Comparison of ENCODE assay signal across 1 cellular context in the genomic region with DNA sequence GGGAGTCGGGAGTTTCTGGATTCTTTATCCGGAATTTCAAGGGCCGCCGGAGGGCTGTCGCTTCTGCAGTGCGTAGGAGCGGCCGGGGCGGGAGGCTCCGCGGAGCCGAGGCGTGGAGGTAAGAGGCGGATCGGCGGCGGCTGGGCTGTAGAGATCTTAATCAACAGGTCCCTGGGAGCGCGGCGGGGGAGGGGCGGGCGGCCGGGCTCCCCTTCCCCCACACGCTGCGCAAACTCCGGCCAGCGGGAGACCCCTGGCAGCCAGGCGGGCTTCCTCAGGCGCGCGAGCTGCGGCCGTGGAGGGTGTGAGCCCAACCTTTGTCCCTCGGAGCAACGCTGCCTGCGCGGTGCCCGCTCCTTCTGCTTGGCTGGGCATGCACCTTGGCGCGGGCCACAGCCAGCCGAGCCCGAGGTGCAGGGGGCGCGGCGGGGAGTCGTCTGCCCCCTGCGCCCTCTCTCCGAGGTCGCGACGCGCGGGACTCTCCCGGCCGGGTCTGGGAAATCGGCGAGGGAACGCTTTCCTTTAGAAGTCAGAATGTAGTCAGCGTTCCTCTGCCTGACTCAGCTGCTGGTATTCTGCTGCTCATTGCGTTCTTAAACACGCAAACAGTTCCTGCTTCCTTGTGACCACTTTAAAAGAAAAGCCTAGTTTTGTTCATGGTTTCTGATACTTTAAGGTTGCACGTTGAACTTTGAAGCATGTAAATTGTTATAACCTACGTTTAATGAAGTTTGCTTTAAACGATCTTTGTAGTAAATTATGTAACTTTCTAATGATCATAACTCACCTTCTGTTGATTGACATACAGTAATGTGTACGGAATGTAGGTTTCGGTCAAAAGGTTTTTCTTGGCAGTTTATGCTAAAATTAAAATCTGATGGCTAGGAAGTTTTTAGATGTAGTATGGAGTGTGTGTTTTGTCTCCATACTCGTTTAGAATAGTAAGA.
TF ChIP-seq lines count a peak whose summit lies in the region.

A gene (plus strand): TSS at position 20 of the 947 bp plus-strand sequence. CDS start 37,736 bp downstream, outside the sequence.

TF ChIP-seq in HepG2, 621 proteins besides CTCF, POLR2A, EP300 and RAD21 (continued from another document and continues in another):
- TF ChIP-seq, protein P1, sequence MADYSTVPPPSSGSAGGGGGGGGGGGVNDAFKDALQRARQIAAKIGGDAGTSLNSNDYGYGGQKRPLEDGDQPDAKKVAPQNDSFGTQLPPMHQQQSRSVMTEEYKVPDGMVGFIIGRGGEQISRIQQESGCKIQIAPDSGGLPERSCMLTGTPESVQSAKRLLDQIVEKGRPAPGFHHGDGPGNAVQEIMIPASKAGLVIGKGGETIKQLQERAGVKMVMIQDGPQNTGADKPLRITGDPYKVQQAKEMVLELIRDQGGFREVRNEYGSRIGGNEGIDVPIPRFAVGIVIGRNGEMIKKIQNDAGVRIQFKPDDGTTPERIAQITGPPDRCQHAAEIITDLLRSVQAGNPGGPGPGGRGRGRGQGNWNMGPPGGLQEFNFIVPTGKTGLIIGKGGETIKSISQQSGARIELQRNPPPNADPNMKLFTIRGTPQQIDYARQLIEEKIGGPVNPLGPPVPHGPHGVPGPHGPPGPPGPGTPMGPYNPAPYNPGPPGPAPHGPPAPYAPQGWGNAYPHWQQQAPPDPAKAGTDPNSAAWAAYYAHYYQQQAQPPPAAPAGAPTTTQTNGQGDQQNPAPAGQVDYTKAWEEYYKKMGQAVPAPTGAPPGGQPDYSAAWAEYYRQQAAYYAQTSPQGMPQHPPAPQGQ (CRISPR knock-in tag; IDR thresholded peaks at IDR 0.05; ENCODE audit: borderline replicate concordance), result no peak
- no peak for TF ChIP-seq RFX1 (IDR thresholded peaks at IDR 0.05)
- TF ChIP-seq SUZ12 (IDR thresholded peaks at IDR 0.05; ENCODE audit: low read depth, low read length), result no peak
- TF ChIP-seq, protein P2, sequence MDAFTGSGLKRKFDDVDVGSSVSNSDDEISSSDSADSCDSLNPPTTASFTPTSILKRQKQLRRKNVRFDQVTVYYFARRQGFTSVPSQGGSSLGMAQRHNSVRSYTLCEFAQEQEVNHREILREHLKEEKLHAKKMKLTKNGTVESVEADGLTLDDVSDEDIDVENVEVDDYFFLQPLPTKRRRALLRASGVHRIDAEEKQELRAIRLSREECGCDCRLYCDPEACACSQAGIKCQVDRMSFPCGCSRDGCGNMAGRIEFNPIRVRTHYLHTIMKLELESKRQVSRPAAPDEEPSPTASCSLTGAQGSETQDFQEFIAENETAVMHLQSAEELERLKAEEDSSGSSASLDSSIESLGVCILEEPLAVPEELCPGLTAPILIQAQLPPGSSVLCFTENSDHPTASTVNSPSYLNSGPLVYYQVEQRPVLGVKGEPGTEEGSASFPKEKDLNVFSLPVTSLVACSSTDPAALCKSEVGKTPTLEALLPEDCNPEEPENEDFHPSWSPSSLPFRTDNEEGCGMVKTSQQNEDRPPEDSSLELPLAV (CRISPR knock-in tag; conservative IDR thresholded peaks at IDR 0.05; ENCODE audit: low read depth), result no peak
- TF ChIP-seq ZBTB7A (CRISPR knock-in tag; IDR thresholded peaks at IDR 0.05), result peak; percentile 79; the same call in 1 of the 2 replicates
- TF ChIP-seq NCOA2 (CRISPR knock-in tag; IDR thresholded peaks at IDR 0.05), result no peak; the same call in 1 of the 2 replicates
- TF ChIP-seq ZNF567 (CRISPR knock-in tag; IDR thresholded peaks at IDR 0.05; ENCODE audit: borderline replicate concordance), result no peak
- no peak for TF ChIP-seq ZNF879 (CRISPR knock-in tag; IDR thresholded peaks at IDR 0.05)
- TF ChIP-seq, protein P3, sequence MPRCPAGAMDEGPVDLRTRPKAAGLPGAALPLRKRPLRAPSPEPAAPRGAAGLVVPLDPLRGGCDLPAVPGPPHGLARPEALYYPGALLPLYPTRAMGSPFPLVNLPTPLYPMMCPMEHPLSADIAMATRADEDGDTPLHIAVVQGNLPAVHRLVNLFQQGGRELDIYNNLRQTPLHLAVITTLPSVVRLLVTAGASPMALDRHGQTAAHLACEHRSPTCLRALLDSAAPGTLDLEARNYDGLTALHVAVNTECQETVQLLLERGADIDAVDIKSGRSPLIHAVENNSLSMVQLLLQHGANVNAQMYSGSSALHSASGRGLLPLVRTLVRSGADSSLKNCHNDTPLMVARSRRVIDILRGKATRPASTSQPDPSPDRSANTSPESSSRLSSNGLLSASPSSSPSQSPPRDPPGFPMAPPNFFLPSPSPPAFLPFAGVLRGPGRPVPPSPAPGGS (CRISPR knock-in tag; IDR thresholded peaks at IDR 0.05), result peak; percentile 70
- TF ChIP-seq, protein P4, sequence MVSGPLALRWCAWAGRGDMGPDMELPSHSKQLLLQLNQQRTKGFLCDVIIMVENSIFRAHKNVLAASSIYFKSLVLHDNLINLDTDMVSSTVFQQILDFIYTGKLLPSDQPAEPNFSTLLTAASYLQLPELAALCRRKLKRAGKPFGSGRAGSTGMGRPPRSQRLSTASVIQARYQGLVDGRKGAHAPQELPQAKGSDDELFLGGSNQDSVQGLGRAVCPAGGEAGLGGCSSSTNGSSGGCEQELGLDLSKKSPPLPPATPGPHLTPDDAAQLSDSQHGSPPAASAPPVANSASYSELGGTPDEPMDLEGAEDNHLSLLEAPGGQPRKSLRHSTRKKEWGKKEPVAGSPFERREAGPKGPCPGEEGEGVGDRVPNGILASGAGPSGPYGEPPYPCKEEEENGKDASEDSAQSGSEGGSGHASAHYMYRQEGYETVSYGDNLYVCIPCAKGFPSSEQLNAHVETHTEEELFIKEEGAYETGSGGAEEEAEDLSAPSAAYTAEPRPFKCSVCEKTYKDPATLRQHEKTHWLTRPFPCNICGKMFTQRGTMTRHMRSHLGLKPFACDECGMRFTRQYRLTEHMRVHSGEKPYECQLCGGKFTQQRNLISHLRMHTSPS (CRISPR knock-in tag; IDR thresholded peaks at IDR 0.05; ENCODE audit: low read depth), result peak; percentile 88
- peak; percentile 15 for TF ChIP-seq YY1 (IDR thresholded peaks at IDR 0.05; ENCODE audit: insufficient read depth, insufficient replicate concordance, low read depth, low read length)
- peak; percentile 61; the same call in 1 of the 2 replicates for TF ChIP-seq ZNF709 (CRISPR knock-in tag; IDR thresholded peaks at IDR 0.05)
- TF ChIP-seq ZNF235 (CRISPR knock-in tag; IDR thresholded peaks at IDR 0.05; ENCODE audit: borderline replicate concordance), result peak; percentile 54; the same call in 1 of the 2 replicates
- TF ChIP-seq, protein P5, sequence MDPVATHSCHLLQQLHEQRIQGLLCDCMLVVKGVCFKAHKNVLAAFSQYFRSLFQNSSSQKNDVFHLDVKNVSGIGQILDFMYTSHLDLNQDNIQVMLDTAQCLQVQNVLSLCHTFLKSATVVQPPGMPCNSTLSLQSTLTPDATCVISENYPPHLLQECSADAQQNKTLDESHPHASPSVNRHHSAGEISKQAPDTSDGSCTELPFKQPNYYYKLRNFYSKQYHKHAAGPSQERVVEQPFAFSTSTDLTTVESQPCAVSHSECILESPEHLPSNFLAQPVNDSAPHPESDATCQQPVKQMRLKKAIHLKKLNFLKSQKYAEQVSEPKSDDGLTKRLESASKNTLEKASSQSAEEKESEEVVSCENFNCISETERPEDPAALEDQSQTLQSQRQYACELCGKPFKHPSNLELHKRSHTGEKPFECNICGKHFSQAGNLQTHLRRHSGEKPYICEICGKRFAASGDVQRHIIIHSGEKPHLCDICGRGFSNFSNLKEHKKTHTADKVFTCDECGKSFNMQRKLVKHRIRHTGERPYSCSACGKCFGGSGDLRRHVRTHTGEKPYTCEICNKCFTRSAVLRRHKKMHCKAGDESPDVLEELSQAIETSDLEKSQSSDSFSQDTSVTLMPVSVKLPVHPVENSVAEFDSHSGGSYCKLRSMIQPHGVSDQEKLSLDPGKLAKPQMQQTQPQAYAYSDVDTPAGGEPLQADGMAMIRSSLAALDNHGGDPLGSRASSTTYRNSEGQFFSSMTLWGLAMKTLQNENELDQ (CRISPR knock-in tag; IDR thresholded peaks at IDR 0.05; ENCODE audit: borderline replicate concordance), result no peak
- TF ChIP-seq CBFB (CRISPR knock-in tag; IDR thresholded peaks at IDR 0.05), result no peak
- TF ChIP-seq ZNF674 (CRISPR knock-in tag; IDR thresholded peaks at IDR 0.05; ENCODE audit: low read depth), result no peak
- TF ChIP-seq, protein P6, sequence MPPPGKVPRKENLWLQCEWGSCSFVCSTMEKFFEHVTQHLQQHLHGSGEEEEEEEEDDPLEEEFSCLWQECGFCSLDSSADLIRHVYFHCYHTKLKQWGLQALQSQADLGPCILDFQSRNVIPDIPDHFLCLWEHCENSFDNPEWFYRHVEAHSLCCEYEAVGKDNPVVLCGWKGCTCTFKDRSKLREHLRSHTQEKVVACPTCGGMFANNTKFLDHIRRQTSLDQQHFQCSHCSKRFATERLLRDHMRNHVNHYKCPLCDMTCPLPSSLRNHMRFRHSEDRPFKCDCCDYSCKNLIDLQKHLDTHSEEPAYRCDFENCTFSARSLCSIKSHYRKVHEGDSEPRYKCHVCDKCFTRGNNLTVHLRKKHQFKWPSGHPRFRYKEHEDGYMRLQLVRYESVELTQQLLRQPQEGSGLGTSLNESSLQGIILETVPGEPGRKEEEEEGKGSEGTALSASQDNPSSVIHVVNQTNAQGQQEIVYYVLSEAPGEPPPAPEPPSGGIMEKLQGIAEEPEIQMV (CRISPR knock-in tag; IDR thresholded peaks at IDR 0.05; ENCODE audit: low read depth), result peak; percentile 78
- TF ChIP-seq, protein P7, sequence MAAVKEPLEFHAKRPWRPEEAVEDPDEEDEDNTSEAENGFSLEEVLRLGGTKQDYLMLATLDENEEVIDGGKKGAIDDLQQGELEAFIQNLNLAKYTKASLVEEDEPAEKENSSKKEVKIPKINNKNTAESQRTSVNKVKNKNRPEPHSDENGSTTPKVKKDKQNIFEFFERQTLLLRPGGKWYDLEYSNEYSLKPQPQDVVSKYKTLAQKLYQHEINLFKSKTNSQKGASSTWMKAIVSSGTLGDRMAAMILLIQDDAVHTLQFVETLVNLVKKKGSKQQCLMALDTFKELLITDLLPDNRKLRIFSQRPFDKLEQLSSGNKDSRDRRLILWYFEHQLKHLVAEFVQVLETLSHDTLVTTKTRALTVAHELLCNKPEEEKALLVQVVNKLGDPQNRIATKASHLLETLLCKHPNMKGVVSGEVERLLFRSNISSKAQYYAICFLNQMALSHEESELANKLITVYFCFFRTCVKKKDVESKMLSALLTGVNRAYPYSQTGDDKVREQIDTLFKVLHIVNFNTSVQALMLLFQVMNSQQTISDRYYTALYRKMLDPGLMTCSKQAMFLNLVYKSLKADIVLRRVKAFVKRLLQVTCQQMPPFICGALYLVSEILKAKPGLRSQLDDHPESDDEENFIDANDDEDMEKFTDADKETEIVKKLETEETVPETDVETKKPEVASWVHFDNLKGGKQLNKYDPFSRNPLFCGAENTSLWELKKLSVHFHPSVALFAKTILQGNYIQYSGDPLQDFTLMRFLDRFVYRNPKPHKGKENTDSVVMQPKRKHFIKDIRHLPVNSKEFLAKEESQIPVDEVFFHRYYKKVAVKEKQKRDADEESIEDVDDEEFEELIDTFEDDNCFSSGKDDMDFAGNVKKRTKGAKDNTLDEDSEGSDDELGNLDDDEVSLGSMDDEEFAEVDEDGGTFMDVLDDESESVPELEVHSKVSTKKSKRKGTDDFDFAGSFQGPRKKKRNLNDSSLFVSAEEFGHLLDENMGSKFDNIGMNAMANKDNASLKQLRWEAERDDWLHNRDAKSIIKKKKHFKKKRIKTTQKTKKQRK (IDR thresholded peaks at IDR 0.05; ENCODE audit: low read length), result no peak
- TF ChIP-seq SMC3 (IDR thresholded peaks at IDR 0.05; ENCODE audit: low read length), result no peak
- TF ChIP-seq MIER2 (CRISPR knock-in tag; IDR thresholded peaks at IDR 0.05), result no peak
- TF ChIP-seq ATF7 (IDR thresholded peaks at IDR 0.05), result no peak
- 0 out of 2 replicates have a peak, but pooled peaks have one; percentile 37 for TF ChIP-seq ATF7 (CRISPR knock-in tag; IDR thresholded peaks at IDR 0.05)
- no peak for TF ChIP-seq ZBTB1 (CRISPR knock-in tag; IDR thresholded peaks at IDR 0.05; ENCODE audit: borderline replicate concordance)
- 0 out of 2 replicates have a peak, but pooled peaks have one; percentile 81 for TF ChIP-seq ZNF251 (CRISPR knock-in tag; IDR thresholded peaks at IDR 0.05)
- peak; percentile 66 for TF ChIP-seq AGO1 (IDR thresholded peaks at IDR 0.05; ENCODE audit: low read depth, low read length, poor library complexity, severe bottlenecking)
- TF ChIP-seq KLF9 (CRISPR knock-in tag; IDR thresholded peaks at IDR 0.05; ENCODE audit: low read depth), result no peak
- TF ChIP-seq NFIC (IDR thresholded peaks at IDR 0.05; ENCODE audit: low read length), result 0 out of 2 replicates have a peak, but pooled peaks have one; percentile 25
- TF ChIP-seq TP53 (CRISPR knock-in tag; conservative IDR thresholded peaks at IDR 0.05), result 0 out of 2 replicates have a peak, but pooled peaks have one; percentile 58
- no peak for TF ChIP-seq MEIS1 (CRISPR knock-in tag; IDR thresholded peaks at IDR 0.05; ENCODE audit: borderline replicate concordance)
- TF ChIP-seq, protein P8, sequence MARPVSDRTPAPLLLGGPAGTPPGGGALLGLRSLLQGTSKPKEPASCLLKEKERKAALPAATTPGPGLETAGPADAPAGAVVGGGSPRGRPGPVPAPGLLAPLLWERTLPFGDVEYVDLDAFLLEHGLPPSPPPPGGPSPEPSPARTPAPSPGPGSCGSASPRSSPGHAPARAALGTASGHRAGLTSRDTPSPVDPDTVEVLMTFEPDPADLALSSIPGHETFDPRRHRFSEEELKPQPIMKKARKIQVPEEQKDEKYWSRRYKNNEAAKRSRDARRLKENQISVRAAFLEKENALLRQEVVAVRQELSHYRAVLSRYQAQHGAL (CRISPR knock-in tag; IDR thresholded peaks at IDR 0.05; ENCODE audit: not compliant biosample characterization), result no peak
- TF ChIP-seq, protein P9, sequence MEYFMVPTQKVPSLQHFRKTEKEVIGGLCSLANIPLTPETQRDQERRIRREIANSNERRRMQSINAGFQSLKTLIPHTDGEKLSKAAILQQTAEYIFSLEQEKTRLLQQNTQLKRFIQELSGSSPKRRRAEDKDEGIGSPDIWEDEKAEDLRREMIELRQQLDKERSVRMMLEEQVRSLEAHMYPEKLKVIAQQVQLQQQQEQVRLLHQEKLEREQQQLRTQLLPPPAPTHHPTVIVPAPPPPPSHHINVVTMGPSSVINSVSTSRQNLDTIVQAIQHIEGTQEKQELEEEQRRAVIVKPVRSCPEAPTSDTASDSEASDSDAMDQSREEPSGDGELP (IDR thresholded peaks at IDR 0.05; ENCODE audit: borderline replicate concordance, low read depth), result no peak
- TF ChIP-seq, protein P10, sequence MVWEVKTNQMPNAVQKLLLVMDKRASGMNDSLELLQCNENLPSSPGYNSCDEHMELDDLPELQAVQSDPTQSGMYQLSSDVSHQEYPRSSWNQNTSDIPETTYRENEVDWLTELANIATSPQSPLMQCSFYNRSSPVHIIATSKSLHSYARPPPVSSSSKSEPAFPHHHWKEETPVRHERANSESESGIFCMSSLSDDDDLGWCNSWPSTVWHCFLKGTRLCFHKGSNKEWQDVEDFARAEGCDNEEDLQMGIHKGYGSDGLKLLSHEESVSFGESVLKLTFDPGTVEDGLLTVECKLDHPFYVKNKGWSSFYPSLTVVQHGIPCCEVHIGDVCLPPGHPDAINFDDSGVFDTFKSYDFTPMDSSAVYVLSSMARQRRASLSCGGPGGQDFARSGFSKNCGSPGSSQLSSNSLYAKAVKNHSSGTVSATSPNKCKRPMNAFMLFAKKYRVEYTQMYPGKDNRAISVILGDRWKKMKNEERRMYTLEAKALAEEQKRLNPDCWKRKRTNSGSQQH (CRISPR knock-in tag; IDR thresholded peaks at IDR 0.05; ENCODE audit: low read depth), result no peak
- TF ChIP-seq ZNF367 (CRISPR knock-in tag; IDR thresholded peaks at IDR 0.05; ENCODE audit: borderline replicate concordance), result no peak; the same call in 1 of the 2 replicates
- no peak; the same call in 1 of the 2 replicates for TF ChIP-seq ZNF296 (CRISPR knock-in tag; conservative IDR thresholded peaks at IDR 0.05)
- no peak for TF ChIP-seq ZKSCAN5 (CRISPR knock-in tag; IDR thresholded peaks at IDR 0.05)
- TF ChIP-seq ZNF160 (CRISPR knock-in tag; IDR thresholded peaks at IDR 0.05), result 0 out of 2 replicates have a peak, but pooled peaks have one; percentile 68
- TF ChIP-seq ERF (CRISPR knock-in tag; IDR thresholded peaks at IDR 0.05), result no peak; the same call in 1 of the 2 replicates
- TF ChIP-seq MAZ (IDR thresholded peaks at IDR 0.05; ENCODE audit: borderline replicate concordance, low read depth, low read length), result no peak
- peak; percentile 71 for TF ChIP-seq MAZ (CRISPR knock-in tag; IDR thresholded peaks at IDR 0.05; ENCODE audit: low read depth)
